10 cellular contexts compared by ENCODE assay signal in the genomic region with DNA sequence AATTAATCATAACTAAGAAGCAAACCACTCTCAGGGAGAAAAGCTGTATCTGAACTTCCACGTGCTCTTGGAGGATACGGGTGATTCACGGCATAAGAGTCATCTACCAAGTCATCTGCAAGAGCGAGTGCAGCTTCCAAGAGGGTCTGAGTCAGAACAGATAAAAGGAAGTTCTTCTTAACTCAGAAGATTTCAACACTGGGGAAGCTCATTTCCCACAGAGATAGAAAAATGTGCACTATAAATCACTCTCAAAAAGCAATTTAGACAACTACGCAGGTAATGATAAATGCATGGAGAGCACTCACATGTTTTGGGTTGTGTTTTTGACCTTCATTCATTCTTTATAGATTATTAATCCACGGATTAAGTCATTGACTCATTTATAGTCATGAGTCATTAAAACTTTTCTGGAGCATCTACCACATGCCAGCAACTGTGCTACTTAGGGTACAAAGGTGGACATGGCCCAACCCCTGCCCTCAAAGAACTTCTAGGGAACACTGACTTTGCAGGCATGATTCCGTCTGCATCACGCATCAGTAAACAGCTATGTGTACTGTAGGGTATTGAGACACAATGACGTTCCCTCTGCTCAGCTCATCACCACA. TPM values are rescaled to one million over a fixed set of nuclear protein-coding genes. Genes with fewer than 3 reads are reported as not detected.
DNase-seq lines count a peak whose midpoint lies in the region; ATAC-seq and TF ChIP-seq lines count a peak whose summit lies in the region.
"Had no signal": no experiment of that assay in that cellular context is flagged by ENCODE, and none has a peak within 500 bp of the region (broad histone marks: within the 10 kb centered on the region; RNA-seq: fewer than 3 reads in every experiment).

No MANE protein-coding gene starts in this region.

- H3K36me3 Mint-ChIP-seq in CD14-positive monocyte: peaks cover 19 to 33% of the 10 kb centered on the region in 2 donors

- 31 to 47% methylated on average over 9 of the region's 9 CpGs for WGBS in lung, 2 donors

- H3K36me3 ChIP-seq in lung (ENCODE audit: control insufficient read depth in 2 of 2, insufficient read depth in 2 of 2, low read length in 2 of 2): no peaks in the 10 kb centered on the region

- peaks cover 0 to 2% (median 0%) of the 10 kb centered on the region in 3 donors for H3K27me3 Mint-ChIP-seq in CD14-positive monocyte (ENCODE audit: low read depth in 3 of 3)

- H3K27ac Mint-ChIP-seq in CD14-positive monocyte: peak overlapping the region; percentile 95 to 99 (median 99)
- H3K27ac Mint-ChIP-seq: stimulated activated naive CD8-positive, alpha-beta T cell treated with anti-CD3 and anti-CD28 coated beads, Interleukin-15, Interleukin-2, amounts not matched to agents 100 ng/mL and 50 ng/mL, for 24 hours had no signal

- peaks cover 84% of the 10 kb centered on the region for H3K4me1 Mint-ChIP-seq in CD14-positive monocyte

- DNase-seq in CD14-positive monocyte (ENCODE audit: low spot score) (peak; percentile 89), M059J (ENCODE audit: low read depth) (peak; percentile 99), astrocyte of the spinal cord (ENCODE audit: low read depth, low spot score) (peak; percentile 98), lung (ENCODE audit: low spot score) (no peak), iPS-NIHi11 (ENCODE audit: low spot score) (no peak), GM13976 (ENCODE audit: low spot score) (no peak)
- DNase-seq in activated CD8-positive, alpha-beta memory T cell treated with anti-CD3 and anti-CD28 coated beads, Interleukin-2, amount 50 U/mL, for 4 hours: no peak
- DNase-seq: midbrain had no signal

- in situ Hi-C loops in astrocyte of the spinal cord (cut with HindIII; ENCODE audit: low sequenced_read_pairs): no loop called here
- in situ Hi-C loops in GM13976 (cut with MboI; ENCODE audit: low sequenced_read_pairs, unreplicated experiment): no loop called here

- no peak overlapping the region for H3K4me3 ChIP-seq in astrocyte of the spinal cord (ENCODE audit: low read depth, low read length)
- no peak overlapping the region for H3K4me3 ChIP-seq in lung

- H3K27me3 ChIP-seq in lung (ENCODE audit: control insufficient read depth, insufficient read depth): no peaks in the 10 kb centered on the region

- TF ChIP-seq CTCF in CD14-positive monocyte (IDR thresholded peaks at IDR 0.05): no peak
- TF ChIP-seq CTCF in astrocyte of the spinal cord (IDR thresholded peaks at IDR 0.05; ENCODE audit: low read depth, low read length): no peak
- TF ChIP-seq CTCF in lung (IDR thresholded peaks at IDR 0.05; ENCODE audit: control extremely low read depth, extremely low read depth): no peak
- TF ChIP-seq CTCF in GM13976 (IDR thresholded peaks at IDR 0.05; ENCODE audit: borderline replicate concordance, control extremely low read depth, extremely low read depth, insufficient read depth, missing control alignments): no peak

- peaks cover 11 to 21% (median 18%) of the 10 kb centered on the region in 7 donors for H3K9me3 Mint-ChIP-seq in CD14-positive monocyte
- H3K9me3 Mint-ChIP-seq: stimulated activated naive CD8-positive, alpha-beta T cell treated with anti-CD3 and anti-CD28 coated beads, Interleukin-15, Interleukin-2, amounts not matched to agents 100 ng/mL and 50 ng/mL, for 24 hours had no signal

- peak overlapping the region in 1 of 2 donors; percentile 69 for H3K27ac ChIP-seq in lung (ENCODE audit: low read depth in 1 of 2, low read length in 1 of 2)

- H3K4me3 Mint-ChIP-seq in CD14-positive monocyte: peak overlapping the region in 1 of 2 donors; percentile 30
- H3K4me3 Mint-ChIP-seq: stimulated activated naive CD8-positive, alpha-beta T cell treated with anti-CD3 and anti-CD28 coated beads, Interleukin-15, Interleukin-2, amounts not matched to agents 100 ng/mL and 50 ng/mL, for 24 hours had no signal

- H3K4me1 ChIP-seq in lung (ENCODE audit: control insufficient read depth in 2 of 2, insufficient read depth in 2 of 2, low read length in 2 of 2): peaks cover 0 to 4% of the 10 kb centered on the region in 2 donors

- peak; percentile 78 for ATAC-seq in lung (ENCODE audit: insufficient read depth, low FRiP score)
- no peak for ATAC-seq in HG02885 (IDR thresholded peaks at IDR 0.05; ENCODE audit: poor library complexity, unreplicated experiment)

- peaks cover 0 to 1% of the 10 kb centered on the region in 2 donors for H3K9me3 ChIP-seq in lung (ENCODE audit: control insufficient read depth in 2 of 2, insufficient read depth in 1 of 2, low read length in 1 of 2)

- intact Hi-C loops in CD14-positive monocyte (cut with micrococcal nuclease): loop anchor here (5.0 to 10.0 kb wide), 3 partner anchors 35 to 413 kb away; no protein-coding TSS in a partner anchor

RNA-seq across cellular contexts. Expression of a gene that starts 20.8 kb away (rescaled TPM):
- polyA plus RNA-seq in CD14-positive monocyte: 1 to 10 TPM; 4.5 to 8.0 TPM
- total RNA-seq in M059J (2014; rRNA removed; shearing (Covaris generic)): 0.22 and 1.5 TPM in 2 replicates
- 10 to 100 TPM; 76.4 to 79.1 TPM for total RNA-seq in lung
- 10 to 100 TPM; 28.2 to 46.7 TPM for polyA plus RNA-seq in lung

Comparison
In these comparisons a context has a peak if more than half of its experiments do, and no peak if none do; other contexts are left out.
1. DNase-seq: peak in CD14-positive monocyte (single experiment), M059J (single experiment) and astrocyte of the spinal cord (single experiment); none in lung (single experiment), iPS-NIHi11 (single experiment), GM13976 (single experiment) and activated CD8-positive, alpha-beta memory T cell treated with anti-CD3 and anti-CD28 coated beads, Interleukin-2, amount 50 U/mL, for 4 hours (single experiment).
2. RNA of a gene that starts 20.8 kb away (total RNA-seq): 76.4 to 79.1 TPM in lung; 0.22 to 1.5 TPM in M059J; every median in the first group is over 10 times any median in the second.